Comparison of ENCODE assay signal across 1 cellular context in the genomic region with DNA sequence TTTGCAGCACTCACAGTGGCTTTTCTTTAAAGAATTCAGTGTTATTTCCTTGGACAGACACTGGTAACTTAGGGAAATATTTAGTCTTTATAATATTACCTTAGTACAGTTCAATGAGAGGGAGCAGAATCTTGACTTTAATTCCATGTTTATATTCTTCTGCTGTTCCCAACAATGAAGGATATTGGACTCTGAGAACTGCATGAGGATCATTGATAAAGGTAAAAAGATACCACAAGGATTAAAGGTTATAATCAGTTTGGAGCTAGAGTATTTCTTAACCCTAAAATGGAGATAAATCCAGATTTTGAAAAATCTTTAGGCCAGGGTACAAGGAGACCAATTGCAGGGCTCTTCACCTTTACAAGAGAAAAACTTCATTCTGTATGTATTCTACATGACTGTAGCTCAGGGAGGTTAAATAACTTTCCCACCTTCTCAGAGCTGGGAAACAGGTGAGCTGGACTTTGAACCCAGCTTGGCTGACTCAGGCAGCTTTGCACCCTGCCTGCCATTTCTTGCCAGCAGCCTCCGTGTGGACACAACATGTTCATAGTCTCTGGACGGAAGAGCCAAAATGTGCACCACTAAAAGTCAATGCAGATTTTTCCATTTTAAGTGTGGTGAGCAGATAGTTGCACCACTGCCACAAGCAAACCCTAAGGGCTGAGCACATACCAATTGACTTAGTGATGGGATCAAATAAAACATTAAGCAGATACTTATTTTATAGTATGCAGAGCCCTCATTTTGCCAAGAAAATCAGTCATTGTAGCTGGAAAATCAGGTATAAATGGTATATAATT.
A peak's percentile ranks its signal among the peaks of the same experiment; 100 is the strongest.
TF ChIP-seq lines count a peak whose summit lies in the region.

No MANE protein-coding gene starts in this region.

TF ChIP-seq in HepG2, 621 proteins besides CTCF, POLR2A, EP300 and RAD21 (continued from another document and continues in another):
- TF ChIP-seq, protein P1, sequence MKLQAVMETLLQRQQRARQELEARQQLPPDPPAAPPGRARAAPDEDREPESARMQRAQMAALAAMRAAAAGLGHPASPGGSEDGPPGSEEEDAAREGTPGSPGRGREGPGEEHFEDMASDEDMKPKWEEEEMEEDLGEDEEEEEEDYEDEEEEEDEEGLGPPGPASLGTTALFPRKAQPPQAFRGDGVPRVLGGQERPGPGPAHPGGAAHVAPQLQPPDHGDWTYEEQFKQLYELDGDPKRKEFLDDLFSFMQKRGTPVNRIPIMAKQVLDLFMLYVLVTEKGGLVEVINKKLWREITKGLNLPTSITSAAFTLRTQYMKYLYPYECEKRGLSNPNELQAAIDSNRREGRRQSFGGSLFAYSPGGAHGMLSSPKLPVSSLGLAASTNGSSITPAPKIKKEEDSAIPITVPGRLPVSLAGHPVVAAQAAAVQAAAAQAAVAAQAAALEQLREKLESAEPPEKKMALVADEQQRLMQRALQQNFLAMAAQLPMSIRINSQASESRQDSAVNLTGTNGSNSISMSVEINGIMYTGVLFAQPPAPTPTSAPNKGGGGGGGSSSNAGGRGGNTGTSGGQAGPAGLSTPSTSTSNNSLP (IDR thresholded peaks at IDR 0.05; ENCODE audit: low read depth, low read length), result peak; percentile 27; the same call in 1 of the 2 replicates
- TF ChIP-seq SNAPC2 (CRISPR knock-in tag; IDR thresholded peaks at IDR 0.05), result no peak
- TF ChIP-seq ONECUT2 (CRISPR knock-in tag; IDR thresholded peaks at IDR 0.05), result 0 out of 2 replicates have a peak, but pooled peaks have one; percentile 11
- TF ChIP-seq ZNF605 (CRISPR knock-in tag; IDR thresholded peaks at IDR 0.05), result peak; percentile 59; the same call in 1 of the 2 replicates
- TF ChIP-seq HDAC6 (IDR thresholded peaks at IDR 0.05; ENCODE audit: low read depth, low read length), result no peak
- 0 out of 2 replicates have a peak, but pooled peaks have one; percentile 21 for TF ChIP-seq DMAP1 (CRISPR knock-in tag; IDR thresholded peaks at IDR 0.05)
- TF ChIP-seq, protein P2, sequence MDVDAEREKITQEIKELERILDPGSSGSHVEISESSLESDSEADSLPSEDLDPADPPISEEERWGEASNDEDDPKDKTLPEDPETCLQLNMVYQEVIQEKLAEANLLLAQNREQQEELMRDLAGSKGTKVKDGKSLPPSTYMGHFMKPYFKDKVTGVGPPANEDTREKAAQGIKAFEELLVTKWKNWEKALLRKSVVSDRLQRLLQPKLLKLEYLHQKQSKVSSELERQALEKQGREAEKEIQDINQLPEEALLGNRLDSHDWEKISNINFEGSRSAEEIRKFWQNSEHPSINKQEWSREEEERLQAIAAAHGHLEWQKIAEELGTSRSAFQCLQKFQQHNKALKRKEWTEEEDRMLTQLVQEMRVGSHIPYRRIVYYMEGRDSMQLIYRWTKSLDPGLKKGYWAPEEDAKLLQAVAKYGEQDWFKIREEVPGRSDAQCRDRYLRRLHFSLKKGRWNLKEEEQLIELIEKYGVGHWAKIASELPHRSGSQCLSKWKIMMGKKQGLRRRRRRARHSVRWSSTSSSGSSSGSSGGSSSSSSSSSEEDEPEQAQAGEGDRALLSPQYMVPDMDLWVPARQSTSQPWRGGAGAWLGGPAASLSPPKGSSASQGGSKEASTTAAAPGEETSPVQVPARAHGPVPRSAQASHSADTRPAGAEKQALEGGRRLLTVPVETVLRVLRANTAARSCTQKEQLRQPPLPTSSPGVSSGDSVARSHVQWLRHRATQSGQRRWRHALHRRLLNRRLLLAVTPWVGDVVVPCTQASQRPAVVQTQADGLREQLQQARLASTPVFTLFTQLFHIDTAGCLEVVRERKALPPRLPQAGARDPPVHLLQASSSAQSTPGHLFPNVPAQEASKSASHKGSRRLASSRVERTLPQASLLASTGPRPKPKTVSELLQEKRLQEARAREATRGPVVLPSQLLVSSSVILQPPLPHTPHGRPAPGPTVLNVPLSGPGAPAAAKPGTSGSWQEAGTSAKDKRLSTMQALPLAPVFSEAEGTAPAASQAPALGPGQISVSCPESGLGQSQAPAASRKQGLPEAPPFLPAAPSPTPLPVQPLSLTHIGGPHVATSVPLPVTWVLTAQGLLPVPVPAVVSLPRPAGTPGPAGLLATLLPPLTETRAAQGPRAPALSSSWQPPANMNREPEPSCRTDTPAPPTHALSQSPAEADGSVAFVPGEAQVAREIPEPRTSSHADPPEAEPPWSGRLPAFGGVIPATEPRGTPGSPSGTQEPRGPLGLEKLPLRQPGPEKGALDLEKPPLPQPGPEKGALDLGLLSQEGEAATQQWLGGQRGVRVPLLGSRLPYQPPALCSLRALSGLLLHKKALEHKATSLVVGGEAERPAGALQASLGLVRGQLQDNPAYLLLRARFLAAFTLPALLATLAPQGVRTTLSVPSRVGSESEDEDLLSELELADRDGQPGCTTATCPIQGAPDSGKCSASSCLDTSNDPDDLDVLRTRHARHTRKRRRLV (CRISPR knock-in tag; IDR thresholded peaks at IDR 0.05), result no peak
- TF ChIP-seq ERF (CRISPR knock-in tag; IDR thresholded peaks at IDR 0.05), result peak; percentile 77; the same call in 1 of the 2 replicates
- no peak for TF ChIP-seq CEBPB (IDR thresholded peaks at IDR 0.05; ENCODE audit: borderline replicate concordance, low read depth, low read length)
- peak; percentile 37; the same call in 1 of the 2 replicates for TF ChIP-seq MYC (CRISPR knock-in tag; IDR thresholded peaks at IDR 0.05; ENCODE audit: borderline replicate concordance)
- TF ChIP-seq ZNF24 (IDR thresholded peaks at IDR 0.05), result no peak
- no peak for TF ChIP-seq TCF12 (IDR thresholded peaks at IDR 0.05)
- no peak for TF ChIP-seq TCF12 (CRISPR knock-in tag; IDR thresholded peaks at IDR 0.05)
- TF ChIP-seq, protein P3, sequence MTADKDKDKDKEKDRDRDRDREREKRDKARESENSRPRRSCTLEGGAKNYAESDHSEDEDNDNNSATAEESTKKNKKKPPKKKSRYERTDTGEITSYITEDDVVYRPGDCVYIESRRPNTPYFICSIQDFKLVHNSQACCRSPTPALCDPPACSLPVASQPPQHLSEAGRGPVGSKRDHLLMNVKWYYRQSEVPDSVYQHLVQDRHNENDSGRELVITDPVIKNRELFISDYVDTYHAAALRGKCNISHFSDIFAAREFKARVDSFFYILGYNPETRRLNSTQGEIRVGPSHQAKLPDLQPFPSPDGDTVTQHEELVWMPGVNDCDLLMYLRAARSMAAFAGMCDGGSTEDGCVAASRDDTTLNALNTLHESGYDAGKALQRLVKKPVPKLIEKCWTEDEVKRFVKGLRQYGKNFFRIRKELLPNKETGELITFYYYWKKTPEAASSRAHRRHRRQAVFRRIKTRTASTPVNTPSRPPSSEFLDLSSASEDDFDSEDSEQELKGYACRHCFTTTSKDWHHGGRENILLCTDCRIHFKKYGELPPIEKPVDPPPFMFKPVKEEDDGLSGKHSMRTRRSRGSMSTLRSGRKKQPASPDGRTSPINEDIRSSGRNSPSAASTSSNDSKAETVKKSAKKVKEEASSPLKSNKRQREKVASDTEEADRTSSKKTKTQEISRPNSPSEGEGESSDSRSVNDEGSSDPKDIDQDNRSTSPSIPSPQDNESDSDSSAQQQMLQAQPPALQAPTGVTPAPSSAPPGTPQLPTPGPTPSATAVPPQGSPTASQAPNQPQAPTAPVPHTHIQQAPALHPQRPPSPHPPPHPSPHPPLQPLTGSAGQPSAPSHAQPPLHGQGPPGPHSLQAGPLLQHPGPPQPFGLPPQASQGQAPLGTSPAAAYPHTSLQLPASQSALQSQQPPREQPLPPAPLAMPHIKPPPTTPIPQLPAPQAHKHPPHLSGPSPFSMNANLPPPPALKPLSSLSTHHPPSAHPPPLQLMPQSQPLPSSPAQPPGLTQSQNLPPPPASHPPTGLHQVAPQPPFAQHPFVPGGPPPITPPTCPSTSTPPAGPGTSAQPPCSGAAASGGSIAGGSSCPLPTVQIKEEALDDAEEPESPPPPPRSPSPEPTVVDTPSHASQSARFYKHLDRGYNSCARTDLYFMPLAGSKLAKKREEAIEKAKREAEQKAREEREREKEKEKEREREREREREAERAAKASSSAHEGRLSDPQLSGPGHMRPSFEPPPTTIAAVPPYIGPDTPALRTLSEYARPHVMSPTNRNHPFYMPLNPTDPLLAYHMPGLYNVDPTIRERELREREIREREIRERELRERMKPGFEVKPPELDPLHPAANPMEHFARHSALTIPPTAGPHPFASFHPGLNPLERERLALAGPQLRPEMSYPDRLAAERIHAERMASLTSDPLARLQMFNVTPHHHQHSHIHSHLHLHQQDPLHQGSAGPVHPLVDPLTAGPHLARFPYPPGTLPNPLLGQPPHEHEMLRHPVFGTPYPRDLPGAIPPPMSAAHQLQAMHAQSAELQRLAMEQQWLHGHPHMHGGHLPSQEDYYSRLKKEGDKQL (CRISPR knock-in tag; IDR thresholded peaks at IDR 0.05; ENCODE audit: low read depth), result 0 out of 2 replicates have a peak, but pooled peaks have one; percentile 43
- peak; percentile 87; the same call in 1 of the 2 replicates for TF ChIP-seq HMG20A (CRISPR knock-in tag; IDR thresholded peaks at IDR 0.05; ENCODE audit: borderline replicate concordance)
- no peak for TF ChIP-seq SAFB2 (CRISPR knock-in tag; IDR thresholded peaks at IDR 0.05; ENCODE audit: borderline replicate concordance, low read depth)
- no peak for TF ChIP-seq MBNL3 (CRISPR knock-in tag; conservative IDR thresholded peaks at IDR 0.05)
- no peak for TF ChIP-seq ZNF777 (CRISPR knock-in tag; IDR thresholded peaks at IDR 0.05)
- TF ChIP-seq XBP1 (CRISPR knock-in tag; IDR thresholded peaks at IDR 0.05), result no peak
- peak; percentile 55; the same call in 1 of the 2 replicates for TF ChIP-seq ZMAT3 (CRISPR knock-in tag; conservative IDR thresholded peaks at IDR 0.05)
- TF ChIP-seq, protein P4, sequence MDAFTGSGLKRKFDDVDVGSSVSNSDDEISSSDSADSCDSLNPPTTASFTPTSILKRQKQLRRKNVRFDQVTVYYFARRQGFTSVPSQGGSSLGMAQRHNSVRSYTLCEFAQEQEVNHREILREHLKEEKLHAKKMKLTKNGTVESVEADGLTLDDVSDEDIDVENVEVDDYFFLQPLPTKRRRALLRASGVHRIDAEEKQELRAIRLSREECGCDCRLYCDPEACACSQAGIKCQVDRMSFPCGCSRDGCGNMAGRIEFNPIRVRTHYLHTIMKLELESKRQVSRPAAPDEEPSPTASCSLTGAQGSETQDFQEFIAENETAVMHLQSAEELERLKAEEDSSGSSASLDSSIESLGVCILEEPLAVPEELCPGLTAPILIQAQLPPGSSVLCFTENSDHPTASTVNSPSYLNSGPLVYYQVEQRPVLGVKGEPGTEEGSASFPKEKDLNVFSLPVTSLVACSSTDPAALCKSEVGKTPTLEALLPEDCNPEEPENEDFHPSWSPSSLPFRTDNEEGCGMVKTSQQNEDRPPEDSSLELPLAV (CRISPR knock-in tag; conservative IDR thresholded peaks at IDR 0.05; ENCODE audit: low read depth), result no peak
- no peak for TF ChIP-seq POLR2AphosphoS2 (IDR thresholded peaks at IDR 0.05; ENCODE audit: low read depth, low read length)
- no peak for TF ChIP-seq NFE2 (CRISPR knock-in tag; IDR thresholded peaks at IDR 0.05)
- TF ChIP-seq KDM1A (CRISPR knock-in tag; IDR thresholded peaks at IDR 0.05), result peak; percentile 22; the same call in 1 of the 2 replicates
- peak; percentile 71; the same call in 1 of the 2 replicates for TF ChIP-seq ZNF124 (CRISPR knock-in tag; IDR thresholded peaks at IDR 0.05)
- peak; percentile 70; the same call in 1 of the 2 replicates for TF ChIP-seq NFIC (IDR thresholded peaks at IDR 0.05; ENCODE audit: low read length)
- no peak for TF ChIP-seq SMARCC2 (IDR thresholded peaks at IDR 0.05)
- TF ChIP-seq GTF2F1 (IDR thresholded peaks at IDR 0.05; ENCODE audit: low read length), result no peak
- no peak for TF ChIP-seq EZH2 (conservative IDR thresholded peaks at IDR 0.05; ENCODE audit: low read depth, low read length)
- peak; percentile 99 for TF ChIP-seq HNF4A (CRISPR knock-in tag; IDR thresholded peaks at IDR 0.05)
- no peak for TF ChIP-seq MATR3 (CRISPR knock-in tag; IDR thresholded peaks at IDR 0.05)
- TF ChIP-seq, protein P5, sequence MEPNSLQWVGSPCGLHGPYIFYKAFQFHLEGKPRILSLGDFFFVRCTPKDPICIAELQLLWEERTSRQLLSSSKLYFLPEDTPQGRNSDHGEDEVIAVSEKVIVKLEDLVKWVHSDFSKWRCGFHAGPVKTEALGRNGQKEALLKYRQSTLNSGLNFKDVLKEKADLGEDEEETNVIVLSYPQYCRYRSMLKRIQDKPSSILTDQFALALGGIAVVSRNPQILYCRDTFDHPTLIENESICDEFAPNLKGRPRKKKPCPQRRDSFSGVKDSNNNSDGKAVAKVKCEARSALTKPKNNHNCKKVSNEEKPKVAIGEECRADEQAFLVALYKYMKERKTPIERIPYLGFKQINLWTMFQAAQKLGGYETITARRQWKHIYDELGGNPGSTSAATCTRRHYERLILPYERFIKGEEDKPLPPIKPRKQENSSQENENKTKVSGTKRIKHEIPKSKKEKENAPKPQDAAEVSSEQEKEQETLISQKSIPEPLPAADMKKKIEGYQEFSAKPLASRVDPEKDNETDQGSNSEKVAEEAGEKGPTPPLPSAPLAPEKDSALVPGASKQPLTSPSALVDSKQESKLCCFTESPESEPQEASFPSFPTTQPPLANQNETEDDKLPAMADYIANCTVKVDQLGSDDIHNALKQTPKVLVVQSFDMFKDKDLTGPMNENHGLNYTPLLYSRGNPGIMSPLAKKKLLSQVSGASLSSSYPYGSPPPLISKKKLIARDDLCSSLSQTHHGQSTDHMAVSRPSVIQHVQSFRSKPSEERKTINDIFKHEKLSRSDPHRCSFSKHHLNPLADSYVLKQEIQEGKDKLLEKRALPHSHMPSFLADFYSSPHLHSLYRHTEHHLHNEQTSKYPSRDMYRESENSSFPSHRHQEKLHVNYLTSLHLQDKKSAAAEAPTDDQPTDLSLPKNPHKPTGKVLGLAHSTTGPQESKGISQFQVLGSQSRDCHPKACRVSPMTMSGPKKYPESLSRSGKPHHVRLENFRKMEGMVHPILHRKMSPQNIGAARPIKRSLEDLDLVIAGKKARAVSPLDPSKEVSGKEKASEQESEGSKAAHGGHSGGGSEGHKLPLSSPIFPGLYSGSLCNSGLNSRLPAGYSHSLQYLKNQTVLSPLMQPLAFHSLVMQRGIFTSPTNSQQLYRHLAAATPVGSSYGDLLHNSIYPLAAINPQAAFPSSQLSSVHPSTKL (CRISPR knock-in tag; IDR thresholded peaks at IDR 0.05), result peak; percentile 96
- TF ChIP-seq TSC22D2 (CRISPR knock-in tag; IDR thresholded peaks at IDR 0.05; ENCODE audit: borderline replicate concordance), result 0 out of 2 replicates have a peak, but pooled peaks have one; percentile 0
- TF ChIP-seq, protein P6, sequence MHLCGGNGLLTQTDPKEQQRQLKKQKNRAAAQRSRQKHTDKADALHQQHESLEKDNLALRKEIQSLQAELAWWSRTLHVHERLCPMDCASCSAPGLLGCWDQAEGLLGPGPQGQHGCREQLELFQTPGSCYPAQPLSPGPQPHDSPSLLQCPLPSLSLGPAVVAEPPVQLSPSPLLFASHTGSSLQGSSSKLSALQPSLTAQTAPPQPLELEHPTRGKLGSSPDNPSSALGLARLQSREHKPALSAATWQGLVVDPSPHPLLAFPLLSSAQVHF (CRISPR knock-in tag; IDR thresholded peaks at IDR 0.05), result no peak
- peak; percentile 78; the same call in 1 of the 2 replicates for TF ChIP-seq ZNF792 (CRISPR knock-in tag; IDR thresholded peaks at IDR 0.05)
- no peak for TF ChIP-seq ISX (CRISPR knock-in tag; conservative IDR thresholded peaks at IDR 0.05)
- TF ChIP-seq SETDB1 (CRISPR knock-in tag; IDR thresholded peaks at IDR 0.05; ENCODE audit: borderline replicate concordance), result no peak
- no peak for TF ChIP-seq CCAR2 (optimal IDR thresholded peaks at IDR 0.05; ENCODE audit: low read depth, low read length)
- no peak for TF ChIP-seq ZNF468 (CRISPR knock-in tag; IDR thresholded peaks at IDR 0.05)
- peak; percentile 78 for TF ChIP-seq ZFP90 (CRISPR knock-in tag; IDR thresholded peaks at IDR 0.05; ENCODE audit: borderline replicate concordance)
- TF ChIP-seq ZNF563 (CRISPR knock-in tag; IDR thresholded peaks at IDR 0.05), result no peak
- TF ChIP-seq ZFP37 (CRISPR knock-in tag; IDR thresholded peaks at IDR 0.05; ENCODE audit: borderline replicate concordance), result peak; percentile 80; the same call in 1 of the 2 replicates
- no peak for TF ChIP-seq ZNF3 (CRISPR knock-in tag; IDR thresholded peaks at IDR 0.05)
